Comparison of ENCODE assay signal across 2 cellular contexts in the genomic region with DNA sequence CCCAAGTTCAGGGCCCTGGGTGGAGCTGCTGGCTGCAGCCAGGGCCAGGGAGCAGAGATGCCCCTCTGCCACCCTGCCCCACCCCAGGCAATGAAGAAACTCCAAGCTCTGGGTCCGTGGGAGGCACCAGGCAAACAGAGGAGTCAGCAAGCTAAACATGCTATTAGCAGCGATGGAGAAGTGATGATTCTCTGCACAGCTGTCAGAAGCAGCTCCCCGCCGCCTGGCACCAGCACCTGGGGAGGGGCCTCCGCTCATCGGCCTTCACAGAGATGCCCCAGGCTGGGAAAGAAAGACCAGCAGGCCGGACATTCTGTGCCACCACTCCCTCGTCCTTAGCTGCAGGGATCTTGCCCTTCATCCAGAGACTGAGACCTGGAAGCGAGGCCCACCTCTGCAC. TPM values are rescaled to one million over a fixed set of nuclear protein-coding genes. Genes with fewer than 3 reads are reported as not detected.
"Had no signal": no experiment of that assay in that cellular context is flagged by ENCODE, and none has a peak within 500 bp of the region (broad histone marks: within the 10 kb centered on the region; RNA-seq: fewer than 3 reads in every experiment).

No MANE protein-coding gene starts in this region.

RNA-seq across cellular contexts. Expression of gene GPAT2, which starts 27.2 kb away (rescaled TPM):
- total RNA-seq: SK-MEL-5 had no signal

RNA-seq across cellular contexts. Expression of gene ADRA2B, which starts 54.5 kb away (rescaled TPM):
- total RNA-seq: K562, SK-MEL-5 had no signal
- polyA plus RNA-seq: K562 had no signal
